Comparison of ENCODE assay signal across 1 cellular context in genomic region chr2:85799215-85799956, GRCh38.
TF ChIP-seq lines count a peak whose summit lies in the region.

No MANE protein-coding gene starts in this region.

TF ChIP-seq in HepG2, 621 proteins besides CTCF, POLR2A, EP300 and RAD21 (continued from another document and continues in another):
- TF ChIP-seq ZNF142 (CRISPR knock-in tag; IDR thresholded peaks at IDR 0.05) (no peak), ZNF800 (CRISPR knock-in tag; IDR thresholded peaks at IDR 0.05) (no peak), ZNF580 (CRISPR knock-in tag; IDR thresholded peaks at IDR 0.05; ENCODE audit: borderline replicate concordance, low read depth) (no peak), ZNF766 (CRISPR knock-in tag; IDR thresholded peaks at IDR 0.05; ENCODE audit: borderline replicate concordance) (no peak), KDM1A (CRISPR knock-in tag; IDR thresholded peaks at IDR 0.05) (0 out of 2 replicates have a peak, but pooled peaks have one; percentile 31), HOXA7 (CRISPR knock-in tag; IDR thresholded peaks at IDR 0.05) (no peak), SIN3B (IDR thresholded peaks at IDR 0.05; ENCODE audit: low read length) (no peak), TFE3 (CRISPR knock-in tag; IDR thresholded peaks at IDR 0.05) (no peak), SRSF4 (IDR thresholded peaks at IDR 0.05; ENCODE audit: low read depth, low read length, poor library complexity, severe bottlenecking) (no peak), THAP11 (CRISPR knock-in tag; IDR thresholded peaks at IDR 0.05) (peak; percentile 39; the same call in 1 of the 2 replicates), NPAS2 (CRISPR knock-in tag; IDR thresholded peaks at IDR 0.05; ENCODE audit: borderline replicate concordance) (no peak), ZMYM3 (CRISPR knock-in tag; IDR thresholded peaks at IDR 0.05) (peak; percentile 25; the same call in 1 of the 2 replicates), FOSL2 (CRISPR knock-in tag; IDR thresholded peaks at IDR 0.05) (peak; percentile 87), ZNF605 (CRISPR knock-in tag; IDR thresholded peaks at IDR 0.05) (no peak), PCBP1 (IDR thresholded peaks at IDR 0.05; ENCODE audit: borderline replicate concordance, low read depth, low read length) (no peak), SRF (IDR thresholded peaks at IDR 0.05; ENCODE audit: low read depth, low read length) (no peak), RARA (CRISPR knock-in tag; IDR thresholded peaks at IDR 0.05) (peak; percentile 82), ZNF253 (CRISPR knock-in tag; IDR thresholded peaks at IDR 0.05; ENCODE audit: borderline replicate concordance) (0 out of 2 replicates have a peak, but pooled peaks have one; percentile 43), HMGXB4 (CRISPR knock-in tag; IDR thresholded peaks at IDR 0.05; ENCODE audit: borderline replicate concordance in 1 of 2, low read depth in 1 of 2) (no peak), ZNF709 (CRISPR knock-in tag; IDR thresholded peaks at IDR 0.05) (no peak), NRL (CRISPR knock-in tag; IDR thresholded peaks at IDR 0.05; ENCODE audit: borderline replicate concordance) (no peak), CREM (IDR thresholded peaks at IDR 0.05) (no peak), CREM (CRISPR knock-in tag; IDR thresholded peaks at IDR 0.05) (no peak), CEBPB (IDR thresholded peaks at IDR 0.05; ENCODE audit: borderline replicate concordance, low read depth, low read length) (no peak), NBN (conservative IDR thresholded peaks at IDR 0.05) (no peak), SALL1 (CRISPR knock-in tag; IDR thresholded peaks at IDR 0.05) (peak; percentile 63), ZNF501 (CRISPR knock-in tag; IDR thresholded peaks at IDR 0.05) (peak; percentile 32; the same call in 1 of the 2 replicates), GLI4 (CRISPR knock-in tag; IDR thresholded peaks at IDR 0.05; ENCODE audit: borderline replicate concordance) (no peak), POGZ (CRISPR knock-in tag; IDR thresholded peaks at IDR 0.05) (0 out of 2 replicates have a peak, but pooled peaks have one; percentile 21), SP4 (CRISPR knock-in tag; IDR thresholded peaks at IDR 0.05) (no peak), NFKBIZ (CRISPR knock-in tag; IDR thresholded peaks at IDR 0.05) (no peak), ISX (CRISPR knock-in tag; conservative IDR thresholded peaks at IDR 0.05) (no peak), TERF1 (CRISPR knock-in tag; IDR thresholded peaks at IDR 0.05) (no peak), SMYD3 (CRISPR knock-in tag; IDR thresholded peaks at IDR 0.05) (no peak), HHEX (CRISPR knock-in tag; IDR thresholded peaks at IDR 0.05) (peak; percentile 37; the same call in 1 of the 2 replicates), ZFP91 (CRISPR knock-in tag; IDR thresholded peaks at IDR 0.05; ENCODE audit: borderline replicate concordance) (no peak), ZBTB37 (CRISPR knock-in tag; IDR thresholded peaks at IDR 0.05) (no peak), SRY (CRISPR knock-in tag; IDR thresholded peaks at IDR 0.05) (no peak), HMG20A (CRISPR knock-in tag; IDR thresholded peaks at IDR 0.05; ENCODE audit: borderline replicate concordance) (peak; percentile 61), HDAC2 (CRISPR knock-in tag; IDR thresholded peaks at IDR 0.05) (no peak), MAZ (IDR thresholded peaks at IDR 0.05; ENCODE audit: borderline replicate concordance, low read depth, low read length) (0 out of 2 replicates have a peak, but pooled peaks have one; percentile 18), MAZ (CRISPR knock-in tag; IDR thresholded peaks at IDR 0.05; ENCODE audit: low read depth) (no peak), KDM3A (CRISPR knock-in tag; IDR thresholded peaks at IDR 0.05; ENCODE audit: low read depth) (0 out of 2 replicates have a peak, but pooled peaks have one; percentile 15), ZNF564 (CRISPR knock-in tag; IDR thresholded peaks at IDR 0.05) (no peak), TAF1 (CRISPR knock-in tag; IDR thresholded peaks at IDR 0.05) (no peak), TBX3 (IDR thresholded peaks at IDR 0.05; ENCODE audit: borderline replicate concordance) (no peak), ZNF275 (CRISPR knock-in tag; IDR thresholded peaks at IDR 0.05; ENCODE audit: borderline replicate concordance) (no peak), HOXD1 (CRISPR knock-in tag; IDR thresholded peaks at IDR 0.05) (no peak), HDAC1 (CRISPR knock-in tag; IDR thresholded peaks at IDR 0.05) (no peak), KDM5B (CRISPR knock-in tag; IDR thresholded peaks at IDR 0.05; ENCODE audit: borderline replicate concordance) (0 out of 2 replicates have a peak, but pooled peaks have one; percentile 34), ZNF547 (CRISPR knock-in tag; IDR thresholded peaks at IDR 0.05) (no peak), MIER3 (CRISPR knock-in tag; IDR thresholded peaks at IDR 0.05; ENCODE audit: borderline replicate concordance) (no peak), TRIM24 (CRISPR knock-in tag; IDR thresholded peaks at IDR 0.05) (peak; percentile 62), GABPA (IDR thresholded peaks at IDR 0.05; ENCODE audit: low read depth, low read length) (no peak), GABPA (CRISPR knock-in tag; IDR thresholded peaks at IDR 0.05; ENCODE audit: low read depth) (0 out of 2 replicates have a peak, but pooled peaks have one; percentile 11)
